ENCODE assay signal across 8 cellular contexts in the genomic region with DNA sequence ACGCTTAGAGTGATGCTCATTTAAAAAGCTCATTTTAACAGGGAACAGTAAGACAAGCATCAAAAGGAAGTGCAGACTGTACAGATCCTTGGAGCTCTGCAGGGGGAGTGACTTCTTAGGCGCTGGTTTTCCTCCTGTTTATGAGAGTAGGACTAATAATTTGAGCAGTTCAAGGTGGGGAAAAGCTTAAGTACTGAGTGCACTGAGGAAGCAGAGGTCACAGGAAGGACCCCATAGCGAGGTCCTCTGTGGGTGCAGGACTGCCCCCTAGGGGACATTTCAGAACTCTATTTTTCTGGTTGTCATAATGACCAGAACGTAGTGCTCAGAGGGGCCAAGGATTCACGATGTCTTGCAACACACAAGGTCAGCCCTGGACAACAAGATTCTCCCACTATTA.
DNase-seq lines count a peak whose midpoint lies in the region; ATAC-seq and TF ChIP-seq lines count a peak whose summit lies in the region.

No MANE protein-coding gene starts in this region.

- H3K4me1 ChIP-seq in Loucy (ENCODE audit: insufficient read depth, low read length, poor library complexity, severe bottlenecking) = peaks cover 3% of the 10 kb centered on the region
- H3K4me1 ChIP-seq in testis = no peaks in the 10 kb centered on the region

- H3K36me3 ChIP-seq in Loucy (ENCODE audit: insufficient read depth, low read length) = no peaks in the 10 kb centered on the region
- no peaks in the 10 kb centered on the region for H3K36me3 ChIP-seq in testis (ENCODE audit: low read depth, missing control alignments)

- no peaks in the 10 kb centered on the region for H3K9me2 ChIP-seq in Loucy (replicated peaks; ENCODE audit: low read depth, low read length)

- H3K27me3 ChIP-seq in Loucy (ENCODE audit: insufficient read depth, low read length, poor library complexity, severe bottlenecking) (no peaks in the 10 kb centered on the region), testis (no peaks in the 10 kb centered on the region)

- H3F3A ChIP-seq in Loucy (ENCODE audit: low read depth) = no peaks in the 10 kb centered on the region

- TF ChIP-seq POLR2A in testis (IDR thresholded peaks at IDR 0.05) = no peak

- H3K9me3 ChIP-seq in Loucy (ENCODE audit: insufficient read depth, low read depth, low read length) (no peaks in the 10 kb centered on the region), testis (no peaks in the 10 kb centered on the region)

- H3K4me3 ChIP-seq in Loucy (ENCODE audit: low read length, poor library complexity, severe bottlenecking) (no peak overlapping the region), testis (no peak overlapping the region)

- peaks cover 23% of the 10 kb centered on the region for H3K4me1 Mint-ChIP-seq in activated T-cell treated with anti-CD3 and anti-CD28 coated beads, Interleukin-2, amount 50 U/mL, for 72 hours (ENCODE audit: low read depth)
- peaks cover 14% of the 10 kb centered on the region for H3K4me1 Mint-ChIP-seq in activated T-cell treated with anti-CD3 and anti-CD28 coated beads, Interleukin-2, amount 50 U/mL, for 24 hours (ENCODE audit: low read depth)
- H3K4me1 Mint-ChIP-seq in activated CD8-positive, alpha-beta T cell treated with anti-CD3 and anti-CD28 coated beads, Interleukin-2, amount 10 ng/mL, durations not matched to agents 7 days and 5 days (ENCODE audit: low read depth) = peaks cover 17% of the 10 kb centered on the region

- H2AFZ ChIP-seq in Loucy (ENCODE audit: low read length) = peak overlapping the region; percentile 78

- 53 to 54% methylated on average over 5 of the region's 5 CpGs for WGBS in testis, 2 donors

- no peaks in the 10 kb centered on the region for H3K9me3 Mint-ChIP-seq in activated T-cell treated with anti-CD3 and anti-CD28 coated beads, Interleukin-2, amount 50 U/mL, for 72 hours
- no peaks in the 10 kb centered on the region for H3K9me3 Mint-ChIP-seq in activated T-cell treated with anti-CD3 and anti-CD28 coated beads, Interleukin-2, amount 50 U/mL, for 24 hours
- no peaks in the 10 kb centered on the region for H3K9me3 Mint-ChIP-seq in activated CD8-positive, alpha-beta T cell treated with anti-CD3 and anti-CD28 coated beads, Interleukin-2, amount 10 ng/mL, durations not matched to agents 7 days and 5 days (ENCODE audit: insufficient read depth)

- CTCF ChIA-PET in activated CD8-positive, alpha-beta T cell treated with anti-CD3 and anti-CD28 coated beads, Interleukin-2, amount 10 ng/mL, durations not matched to agents 7 days and 5 days (lab: Charles Lee) = interaction anchor here (0.6 to 1.8 kb wide), 14 partner anchors 9 to 352 kb away, joined by 3 to 24 read pairs (median 3); no protein-coding TSS in a partner anchor

- intact Hi-C loops in testis (cut with DNase I; ENCODE audit: low total_unique reads) = no loop called here

- no peaks in the 10 kb centered on the region for H4K20me1 ChIP-seq in Loucy (ENCODE audit: insufficient read depth, low read length, poor library complexity, severe bottlenecking)

- no peaks in the 10 kb centered on the region for H3K79me2 ChIP-seq in Loucy (ENCODE audit: insufficient read depth, low read length)

- ATAC-seq in activated T-cell treated with anti-CD3 and anti-CD28 coated beads, Interleukin-2, amount 50 U/mL, for 72 hours (replicated peaks in 1 of 2) = peak; percentile 46 to 50
- ATAC-seq in activated CD8-positive, alpha-beta T cell treated with anti-CD3 and anti-CD28 coated beads, Interleukin-2, amount 10 ng/mL, durations not matched to agents 7 days and 5 days = peak; percentile 42
- ATAC-seq in GM18861 (IDR thresholded peaks at IDR 0.05; ENCODE audit: unreplicated experiment) (no peak), HG03460 (IDR thresholded peaks at IDR 0.05; ENCODE audit: unreplicated experiment) (no peak)

- TF ChIP-seq CTCF in Loucy (conservative IDR thresholded peaks at IDR 0.05; ENCODE audit: low read length) (peak; percentile 85), testis (IDR thresholded peaks at IDR 0.05) (peak in 2 of 3 experiments; percentile 34 to 49)

- no peak overlapping the region for H3K27ac ChIP-seq in testis

- no peak overlapping the region for H3K27ac Mint-ChIP-seq in activated T-cell treated with anti-CD3 and anti-CD28 coated beads, Interleukin-2, amount 50 U/mL, for 72 hours
- H3K27ac Mint-ChIP-seq in activated T-cell treated with anti-CD3 and anti-CD28 coated beads, Interleukin-2, amount 50 U/mL, for 24 hours = no peak overlapping the region
- H3K27ac Mint-ChIP-seq in activated CD8-positive, alpha-beta T cell treated with anti-CD3 and anti-CD28 coated beads, Interleukin-2, amount 10 ng/mL, durations not matched to agents 7 days and 5 days = no peak overlapping the region

- H3K4me2 ChIP-seq in Loucy (ENCODE audit: low read depth, low read length, poor library complexity, severe bottlenecking) = peak overlapping the region; percentile 29

- no peaks in the 10 kb centered on the region for H3K27me3 Mint-ChIP-seq in activated T-cell treated with anti-CD3 and anti-CD28 coated beads, Interleukin-2, amount 50 U/mL, for 72 hours (ENCODE audit: low read depth)
- no peaks in the 10 kb centered on the region for H3K27me3 Mint-ChIP-seq in activated T-cell treated with anti-CD3 and anti-CD28 coated beads, Interleukin-2, amount 50 U/mL, for 24 hours
- H3K27me3 Mint-ChIP-seq in activated CD8-positive, alpha-beta T cell treated with anti-CD3 and anti-CD28 coated beads, Interleukin-2, amount 10 ng/mL, durations not matched to agents 7 days and 5 days (ENCODE audit: low read depth) = no peaks in the 10 kb centered on the region

- POLR2A ChIA-PET in activated CD8-positive, alpha-beta T cell treated with anti-CD3 and anti-CD28 coated beads, Interleukin-2, amount 10 ng/mL, durations not matched to agents 7 days and 5 days (lab: Charles Lee) = no interaction called here

- DNase-seq in activated T-cell treated with anti-CD3 and anti-CD28 coated beads, Interleukin-2, amount 50 U/mL, for 72 hours = peak; percentile 42 to 59
- no peak for DNase-seq in activated T-cell treated with anti-CD3 and anti-CD28 coated beads, Interleukin-2, amount 50 U/mL, for 24 hours
- DNase-seq in activated CD8-positive, alpha-beta T cell treated with anti-CD3 and anti-CD28 coated beads, Interleukin-2, amount 10 ng/mL, durations not matched to agents 7 days and 5 days = peak; percentile 56
- peak; percentile 28 for DNase-seq in iPS DF 4.7 (ENCODE audit: extremely low read depth, low spot score)
- DNase-seq in testis = peak; percentile 34

- no peak overlapping the region for H3K4me3 Mint-ChIP-seq in activated T-cell treated with anti-CD3 and anti-CD28 coated beads, Interleukin-2, amount 50 U/mL, for 72 hours
- H3K4me3 Mint-ChIP-seq in activated T-cell treated with anti-CD3 and anti-CD28 coated beads, Interleukin-2, amount 50 U/mL, for 24 hours = no peak overlapping the region
- no peak overlapping the region for H3K4me3 Mint-ChIP-seq in activated CD8-positive, alpha-beta T cell treated with anti-CD3 and anti-CD28 coated beads, Interleukin-2, amount 10 ng/mL, durations not matched to agents 7 days and 5 days

- H3K9ac ChIP-seq in Loucy (ENCODE audit: low read depth, low read length, poor library complexity, severe bottlenecking) = no peak overlapping the region

- H3K36me3 Mint-ChIP-seq in activated T-cell treated with anti-CD3 and anti-CD28 coated beads, Interleukin-2, amount 50 U/mL, for 72 hours (ENCODE audit: insufficient read depth in 2 of 2) = no peaks in the 10 kb centered on the region
- no peaks in the 10 kb centered on the region for H3K36me3 Mint-ChIP-seq in activated T-cell treated with anti-CD3 and anti-CD28 coated beads, Interleukin-2, amount 50 U/mL, for 24 hours (ENCODE audit: low read depth)
- no peaks in the 10 kb centered on the region for H3K36me3 Mint-ChIP-seq in activated CD8-positive, alpha-beta T cell treated with anti-CD3 and anti-CD28 coated beads, Interleukin-2, amount 10 ng/mL, durations not matched to agents 7 days and 5 days (ENCODE audit: low read depth)

Comparison
In these comparisons a context has a peak if more than half of its experiments do, and no peak if none do; other contexts are left out.
1. ATAC-seq: peak in activated T-cell treated with anti-CD3 and anti-CD28 coated beads, Interleukin-2, amount 50 U/mL, for 72 hours (2 of 2) and activated CD8-positive, alpha-beta T cell treated with anti-CD3 and anti-CD28 coated beads, Interleukin-2, amount 10 ng/mL, durations not matched to agents 7 days and 5 days (single experiment); none in GM18861 (single experiment) and HG03460 (single experiment).